Comparison of ENCODE assay signal across 7 cellular contexts in the genomic region with DNA sequence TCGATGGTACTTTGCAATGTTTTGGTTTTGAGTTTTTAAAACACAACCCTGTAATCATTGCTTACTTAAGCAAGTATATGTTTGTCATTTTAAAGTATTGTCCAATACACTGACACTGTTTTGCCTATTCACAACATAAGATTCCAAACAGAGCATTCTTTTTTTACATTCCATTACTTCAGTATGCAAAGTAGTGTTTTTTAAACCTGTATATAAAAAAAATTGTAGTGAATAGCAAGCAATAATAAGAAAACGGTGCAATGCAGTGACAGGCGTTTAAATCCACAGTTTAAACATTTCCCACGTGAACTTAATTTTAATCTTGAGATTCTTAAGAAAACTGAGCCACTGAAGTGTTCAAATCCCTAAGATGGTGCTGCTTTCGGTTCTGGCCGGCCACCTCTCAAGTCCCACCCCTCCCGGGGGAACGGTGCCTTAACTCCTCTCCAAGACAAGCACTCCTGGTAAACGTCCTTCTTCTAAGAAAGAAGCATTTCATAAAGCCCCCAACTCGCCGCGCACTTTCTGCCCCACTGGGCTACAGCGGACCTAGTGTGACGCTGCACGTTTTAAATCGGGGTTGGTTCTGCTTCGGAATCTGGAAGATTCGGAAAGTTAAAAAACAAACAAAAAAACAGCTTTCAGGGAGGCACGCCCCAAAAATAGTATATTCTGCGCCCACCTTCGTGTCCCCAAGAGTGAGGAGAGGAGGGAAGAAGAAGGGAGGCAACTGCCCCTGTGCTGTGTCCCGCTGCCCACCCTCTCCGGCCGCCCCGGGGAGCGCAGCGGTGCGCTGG. TPM values are rescaled to one million over a fixed set of nuclear protein-coding genes. Genes with fewer than 3 reads are reported as not detected.
DNase-seq lines count a peak whose midpoint lies in the region; ATAC-seq and TF ChIP-seq lines count a peak whose summit lies in the region.

No MANE protein-coding gene starts in this region.

- H3K27me3 ChIP-seq in HUES64 (ENCODE audit: insufficient read depth, low read length) (peaks cover 96% of the 10 kb centered on the region), subcutaneous abdominal adipose tissue (ENCODE audit: control insufficient read depth in 5 of 5, insufficient read depth in 4 of 5, low read length in 5 of 5) (peaks cover 0 to 17% (median 5%) of the 10 kb centered on the region in 5 donors)

- peak overlapping the region; percentile 63 for H3K4me3 ChIP-seq in HUES64 (ENCODE audit: low read length)
- H3K4me3 ChIP-seq in subcutaneous abdominal adipose tissue (ENCODE audit: low read depth in 1 of 5, low read length in 5 of 5), result peak overlapping the region; percentile 79 to 88 (median 84)

- 5% methylated on average over 28 of the region's 28 CpGs for WGBS in HUES64

- peaks cover 68% of the 10 kb centered on the region for H3K27me3 Mint-ChIP-seq in chondrocyte (ENCODE audit: low read depth)

- TF ChIP-seq CTCF in chondrocyte (IDR thresholded peaks at IDR 0.05), result no peak

- H3K4me1 Mint-ChIP-seq in chondrocyte (ENCODE audit: low read depth), result peaks cover 16% of the 10 kb centered on the region

- H3K27ac ChIP-seq in HUES64 (ENCODE audit: low read depth, low read length), result no peak overlapping the region
- peak overlapping the region; percentile 33 for H3K27ac ChIP-seq in subcutaneous abdominal adipose tissue (ENCODE audit: low read depth, low read length)

- H3K9me3 ChIP-seq in HUES64 (ENCODE audit: insufficient read depth, low read depth, low read length) (no peaks in the 10 kb centered on the region), subcutaneous abdominal adipose tissue (ENCODE audit: control insufficient read depth in 5 of 5, low read length in 5 of 5) (no peaks in the 10 kb centered on the region)

- H3K4me3 Mint-ChIP-seq in chondrocyte (ENCODE audit: unreplicated experiment), result peak overlapping the region; percentile 64

- H3K36me3 ChIP-seq in HUES64 (ENCODE audit: insufficient read depth, low read length) (no peaks in the 10 kb centered on the region), subcutaneous abdominal adipose tissue (ENCODE audit: control insufficient read depth in 5 of 5, insufficient read depth in 5 of 5, low read length in 5 of 5) (no peaks in the 10 kb centered on the region)

- no peak for ATAC-seq in GM21526 (IDR thresholded peaks at IDR 0.05; ENCODE audit: low FRiP score, unreplicated experiment)
- no peak for ATAC-seq in activated naive CD4-positive, alpha-beta T cell treated with anti-CD3 and anti-CD28 coated beads, Interleukin-2, amount 50 U/mL, for 72 hours

- no peaks in the 10 kb centered on the region for H3K9me3 Mint-ChIP-seq in chondrocyte (ENCODE audit: low read depth)
- H3K9me3 Mint-ChIP-seq in activated naive CD4-positive, alpha-beta T cell treated with anti-CD3 and anti-CD28 coated beads, Interleukin-2, amount 50 U/mL, for 72 hours, result peaks cover 5% of the 10 kb centered on the region in 2 donors

- peaks cover 10% of the 10 kb centered on the region; the same call in 1 of the 2 replicates for H3K4me1 ChIP-seq in HUES64 (ENCODE audit: insufficient read depth, low read length)
- H3K4me1 ChIP-seq in subcutaneous abdominal adipose tissue (ENCODE audit: control insufficient read depth in 5 of 5, insufficient read depth in 5 of 5, low read length in 5 of 5), result peaks cover 0 to 31% (median 26%) of the 10 kb centered on the region in 5 donors

- peaks cover 3% of the 10 kb centered on the region for H3K36me3 Mint-ChIP-seq in chondrocyte (ENCODE audit: low read depth)
- H3K36me3 Mint-ChIP-seq in activated naive CD4-positive, alpha-beta T cell treated with anti-CD3 and anti-CD28 coated beads, Interleukin-2, amount 50 U/mL, for 72 hours, result peaks cover 0 to 12% of the 10 kb centered on the region in 2 donors

- DNase-seq in chondrocyte (ENCODE audit: low spot score) (no peak), left kidney (ENCODE audit: low read depth, low spot score) (peak; percentile 41), occipital lobe (lab: John Stamatoyannopoulos, UW) (no peak)
- no peak for DNase-seq in activated naive CD4-positive, alpha-beta T cell treated with anti-CD3 and anti-CD28 coated beads, Interleukin-2, amount 50 U/mL, for 72 hours (ENCODE audit: low spot score in 2 of 2)

- no peak overlapping the region for H3K27ac Mint-ChIP-seq in chondrocyte (ENCODE audit: unreplicated experiment)
- H3K27ac Mint-ChIP-seq in activated naive CD4-positive, alpha-beta T cell treated with anti-CD3 and anti-CD28 coated beads, Interleukin-2, amount 50 U/mL, for 72 hours, result peak overlapping the region in 1 of 2 donors; percentile 65

- H3K9ac ChIP-seq in HUES64 (ENCODE audit: low read depth, low read length) (peak overlapping the region; percentile 45; the same call in 1 of the 2 replicates), subcutaneous abdominal adipose tissue (ENCODE audit: low read length in 5 of 5) (peak overlapping the region; percentile 60 to 78 (median 66))

RNA-seq across cellular contexts. Expression of a gene that starts 2.9 kb away (rescaled TPM):
- polyA plus RNA-seq in HUES64 (2013, experiment 1 of 2), result 0.10 TPM
- 0.13 TPM for polyA plus RNA-seq in HUES64 (2013, experiment 2 of 2)
- total RNA-seq in chondrocyte (not detected in 3 replicates), occipital lobe (0.16 TPM)
- total RNA-seq in activated naive CD4-positive, alpha-beta T cell treated with anti-CD3 and anti-CD28 coated beads, Interleukin-2, amount 50 U/mL, for 72 hours, result not detected
